In genomic region chr2:217803639-217803932, GRCh38 we compare ENCODE assay signal across 29 cellular contexts.
"Had no signal": no experiment of that assay in that cellular context is flagged by ENCODE, and none has a peak within 500 bp of the region (broad histone marks: within the 10 kb centered on the region; RNA-seq: fewer than 3 reads in every experiment).

No MANE protein-coding gene starts in this region.

- H3K9ac ChIP-seq: neural progenitor cell, parathyroid adenoma, SK-N-SH had no signal

- ATAC-seq: activated T-cell treated with anti-CD3 and anti-CD28 coated beads, Interleukin-2, amount 50 U/mL, for 72 hours; esophagus mucosa; lower lobe of right lung; natural killer cell; psoas muscle had no signal

- H3K4me3 ChIP-seq: lower lobe of right lung, neural progenitor cell, psoas muscle, spleen, transverse colon, uterus had no signal

- H3K27me3 ChIP-seq: spleen, transverse colon, uterus had no signal

- H3K4me2 ChIP-seq: neural progenitor cell, SK-N-SH had no signal

- H3K4me3 Mint-ChIP-seq: activated naive CD4-positive, alpha-beta T cell treated with anti-CD3 and anti-CD28 coated beads, Interleukin-2, amount 50 U/mL, for 24 hours; activated T-cell treated with anti-CD3 and anti-CD28 coated beads, Interleukin-2, amount 50 U/mL, for 72 hours; endodermal cell; natural killer cell; neural progenitor cell; stimulated activated naive CD8-positive, alpha-beta T cell treated with anti-CD3 and anti-CD28 coated beads, Interleukin-15, Interleukin-2, amounts not matched to agents 100 ng/mL and 50 ng/mL, for 24 hours; T-helper 1 cell treated with Interleukin-12 subunit alpha and Interleukin-12 subunit beta and Interleukin-4 antibody, amounts not matched to agents 30 μg/mL and 1 μg/mL, for 36 hours had no signal

- H3K36me3 ChIP-seq: neural progenitor cell, uterus had no signal

- H3K9me3 Mint-ChIP-seq: activated naive CD4-positive, alpha-beta T cell treated with anti-CD3 and anti-CD28 coated beads, Interleukin-2, amount 50 U/mL, for 24 hours; endodermal cell; neural progenitor cell had no signal

- H3K9me3 ChIP-seq: lower lobe of right lung, psoas muscle, SK-N-SH, spleen, transverse colon, uterus had no signal

- H3K4me1 Mint-ChIP-seq: activated naive CD4-positive, alpha-beta T cell treated with anti-CD3 and anti-CD28 coated beads, Interleukin-2, amount 50 U/mL, for 24 hours had no signal

- H3K27me3 Mint-ChIP-seq: stimulated activated naive CD8-positive, alpha-beta T cell treated with anti-CD3 and anti-CD28 coated beads, Interleukin-15, Interleukin-2, amounts not matched to agents 100 ng/mL and 50 ng/mL, for 24 hours had no signal

- H3K27ac Mint-ChIP-seq: activated naive CD4-positive, alpha-beta T cell treated with anti-CD3 and anti-CD28 coated beads, Interleukin-2, amount 50 U/mL, for 24 hours; activated T-cell treated with anti-CD3 and anti-CD28 coated beads, Interleukin-2, amount 50 U/mL, for 72 hours; endodermal cell; natural killer cell; neural progenitor cell; stimulated activated naive CD8-positive, alpha-beta T cell treated with anti-CD3 and anti-CD28 coated beads, Interleukin-15, Interleukin-2, amounts not matched to agents 100 ng/mL and 50 ng/mL, for 24 hours; T-helper 1 cell treated with Interleukin-12 subunit alpha and Interleukin-12 subunit beta and Interleukin-4 antibody, amounts not matched to agents 30 μg/mL and 1 μg/mL, for 36 hours had no signal

- DNase-seq: activated CD4-positive, alpha-beta T cell treated with anti-CD3 and anti-CD28 coated beads for 4 hours; activated CD4-positive, alpha-beta T cell treated with anti-CD3 and anti-CD28 coated beads, Interleukin-2, amount 50 U/mL, for 4 hours; activated gamma-delta T cell; activated T-cell treated with anti-CD3 and anti-CD28 coated beads for 4 hours; activated T-cell treated with anti-CD3 and anti-CD28 coated beads, Interleukin-2, amount 50 U/mL, for 72 hours; anterior cingulate cortex; cerebellar nuclear complex; foreskin melanocyte; islet precursor cell; lower lobe of right lung; mesenchymal stem cell; natural killer cell; occipital lobe; SK-N-SH; stimulated activated CD4-positive, alpha-beta T cell treated with anti-CD3 and anti-CD28 coated beads, Interleukin-4, amount 100 ng/mL, for 1 hour; SW 1271; T-helper 9 cell; transverse colon had no signal

- H3K27ac ChIP-seq: neural progenitor cell, parathyroid adenoma, psoas muscle, VCaP had no signal

- H3K4me1 ChIP-seq: neural progenitor cell had no signal

- H3K79me2 ChIP-seq: parathyroid adenoma had no signal

- H2AFZ ChIP-seq: neural progenitor cell, parathyroid adenoma had no signal
